In genomic region chr1:116111196-116112021, GRCh38 we compare ENCODE assay signal across 10 cellular contexts. TPM values are rescaled to one million over a fixed set of nuclear protein-coding genes. Genes with fewer than 3 reads are reported as not detected.
DNase-seq lines count a peak whose midpoint lies in the region; ATAC-seq and TF ChIP-seq lines count a peak whose summit lies in the region.
"Had no signal": no experiment of that assay in that cellular context is flagged by ENCODE, and none has a peak within 500 bp of the region (broad histone marks: within the 10 kb centered on the region; RNA-seq: fewer than 3 reads in every experiment).

Gene MAB21L3, plus strand, starts transcription at chr1:116111399. Its CDS starts 1,217 bp downstream, at chr1:116112616.

- no peak within 1 kb of the TSS for H2BK120ac ChIP-seq in neuronal stem cell (ENCODE audit: low read depth, low read length)

- H3K4ac ChIP-seq in neuronal stem cell (ENCODE audit: low read length), result no peak within 1 kb of the TSS

- no peak within 1 kb of the TSS for H3K4me3 ChIP-seq in PC-9
- H3K4me3 ChIP-seq in neuronal stem cell (ENCODE audit: low read length in 2 of 2), result no peak within 1 kb of the TSS

- BruUV-seq in PC-9 (replicated peaks; lab: Mats Ljungman, UMichigan), result no TSS peak

- H3K4me2 ChIP-seq in PC-9 (peak within 1 kb of the TSS; percentile 48), neuronal stem cell (ENCODE audit: insufficient read depth, low read length, poor library complexity, severe bottlenecking) (no peak within 1 kb of the TSS)
- H3K4me2 ChIP-seq: SK-N-SH had no signal

- H3K4me1 ChIP-seq in PC-9 (replicated peaks; ENCODE audit: insufficient read depth) (peaks cover 23% of the 10 kb centered on the region), neuronal stem cell (ENCODE audit: control insufficient read depth in 2 of 2, insufficient read depth in 1 of 2, low read depth in 1 of 2, low read length in 2 of 2) (peaks cover 0 to 3% of the 10 kb centered on the region in 2 donors)

- H3K23ac ChIP-seq in neuronal stem cell (ENCODE audit: low read depth, low read length, poor library complexity), result no peak within 1 kb of the TSS

- H3K79me1 ChIP-seq in neuronal stem cell (ENCODE audit: low read depth, low read length), result no peaks in the 10 kb centered on the region

- H2BK5ac ChIP-seq in neuronal stem cell (ENCODE audit: low read length), result no peak within 1 kb of the TSS

- ATAC-seq in GM18867 (IDR thresholded peaks at IDR 0.05; ENCODE audit: unreplicated experiment), result peak; percentile 68
- peak; percentile 54 for ATAC-seq in HG02623 (IDR thresholded peaks at IDR 0.05; ENCODE audit: unreplicated experiment)
- ATAC-seq in omental fat pad (ENCODE audit: low FRiP score), result no peak

- no peak for DNase-seq in PC-9
- no peak for DNase-seq in neuronal stem cell (ENCODE audit: low spot score)
- no peak for DNase-seq in SKM-1 treated with dmso at 0.1 percent for 144 hours (lab: John Stamatoyannopoulos, UW; ENCODE audit: unreplicated experiment)
- no peak for DNase-seq in nucleus accumbens (lab: John Stamatoyannopoulos, UW)
- no peak for DNase-seq in omental fat pad (ENCODE audit: low spot score)
- DNase-seq in NCI-H1048 (lab: John Stamatoyannopoulos, UW), result no peak
- DNase-seq: DND-41, SK-N-SH had no signal

- no peak within 1 kb of the TSS for H3K14ac ChIP-seq in neuronal stem cell (ENCODE audit: low read length)

- H3K27me3 ChIP-seq in PC-9 (ENCODE audit: insufficient read depth, low read depth) (no peaks in the 10 kb centered on the region), neuronal stem cell (ENCODE audit: control insufficient read depth in 3 of 3, insufficient read depth in 3 of 3, low read depth in 1 of 3, low read length in 3 of 3) (peaks cover 0 to 3% (median 0%) of the 10 kb centered on the region in 3 experiments)

- H3K9me3 ChIP-seq in PC-9 (ENCODE audit: insufficient read depth, low read depth) (peaks cover 5% of the 10 kb centered on the region; the same call in 1 of the 2 replicates), neuronal stem cell (replicated peaks in 1 of 2; ENCODE audit: control insufficient read depth in 2 of 2, insufficient read depth in 1 of 2, low read depth in 1 of 2, low read length in 2 of 2) (no peaks in the 10 kb centered on the region)
- H3K9me3 ChIP-seq: SK-N-SH had no signal

- H3K9me2 ChIP-seq in PC-9 (ENCODE audit: insufficient read depth), result no peaks in the 10 kb centered on the region
- H3K9me2 ChIP-seq: SK-N-SH had no signal

- peaks cover 9% of the 10 kb centered on the region for H3F3A ChIP-seq in PC-9 (ENCODE audit: insufficient read depth, low read depth)

- POLR2A ChIA-PET in PC-9 (lab: Charles Lee; ENCODE audit: unreplicated experiment), result no interaction called here

- no peak within 1 kb of the TSS for H4K91ac ChIP-seq in neuronal stem cell (ENCODE audit: low read depth, low read length, poor library complexity)

- CTCF ChIA-PET in PC-9 (lab: Charles Lee), result no interaction called here

- H2AFZ ChIP-seq in PC-9, result peak within 1 kb of the TSS; percentile 20; the same call in 1 of the 2 replicates
- H2AFZ ChIP-seq in neuronal stem cell (ENCODE audit: low read length), result no peak within 1 kb of the TSS

- peak within 1 kb of the TSS; percentile 82 for H3K9ac ChIP-seq in neuronal stem cell (ENCODE audit: low read depth, low read length, poor library complexity)
- H3K9ac ChIP-seq: SK-N-SH had no signal

- H3K79me2 ChIP-seq in PC-9 (ENCODE audit: low read depth), result no peaks in the 10 kb centered on the region

- H3K27ac ChIP-seq in PC-9, result no peak within 1 kb of the TSS; the same call in 1 of the 2 replicates
- no peak within 1 kb of the TSS for H3K27ac ChIP-seq in neuronal stem cell (replicated peaks; ENCODE audit: low read length)

- no CpG with 5 or more reads among the region's 14 CpGs for WGBS in neuronal stem cell (ENCODE audit: extremely low coverage in 2 of 2, insufficient read length in 2 of 2, insufficient replicate concordance in 1 of 2), 2 donors

- H2AK5ac ChIP-seq in neuronal stem cell (ENCODE audit: low read depth, low read length), result no peak within 1 kb of the TSS

- no peak within 1 kb of the TSS for H4K8ac ChIP-seq in neuronal stem cell (ENCODE audit: low read depth, low read length)

- TF ChIP-seq CTCF in PC-9 (conservative IDR thresholded peaks at IDR 0.05) (no peak), omental fat pad (IDR thresholded peaks at IDR 0.05) (no peak)

- intact Hi-C loops in PC-9 (cut with micrococcal nuclease; ENCODE audit: unreplicated experiment), result no loop called here

- H2BK12ac ChIP-seq in neuronal stem cell (ENCODE audit: low read length), result no peak within 1 kb of the TSS

- H3K36me3 ChIP-seq in PC-9 (ENCODE audit: low read depth) (no peaks in the 10 kb centered on the region), neuronal stem cell (replicated peaks in 1 of 2; ENCODE audit: control insufficient read depth in 2 of 2, insufficient read depth in 2 of 2, low read length in 2 of 2) (no peaks in the 10 kb centered on the region)

- no peaks in the 10 kb centered on the region for H4K20me1 ChIP-seq in PC-9 (ENCODE audit: insufficient read depth)

- H2BK15ac ChIP-seq in neuronal stem cell (ENCODE audit: low read length), result no peak within 1 kb of the TSS

- no peak within 1 kb of the TSS for H3K18ac ChIP-seq in neuronal stem cell (ENCODE audit: low read length)

RNA-seq across cellular contexts. Expression of gene MAB21L3, which starts in this region (rescaled TPM):
- total RNA-seq in PC-9 (2021) (not detected in 2 replicates), omental fat pad (1 to 10 TPM in 1 of 4 donors, under 1 TPM in 2, not detected in 1; 0.19 to 4.6 (median 0.37) TPM)
- not detected for polyA plus RNA-seq in neuronal stem cell (2013, experiment 1 of 2)
- not detected for polyA plus RNA-seq in neuronal stem cell (2013, experiment 2 of 2)
- polyA plus RNA-seq: SK-N-SH had no signal
